Comparison of ENCODE assay signal across 8 cellular contexts in genomic region chr3:47370887-47371697, GRCh38. TPM values are rescaled to one million over a fixed set of nuclear protein-coding genes. Genes with fewer than 3 reads are reported as not detected.
DNase-seq lines count a peak whose midpoint lies in the region; ATAC-seq, FAIRE-seq and TF ChIP-seq lines count a peak whose summit lies in the region.

No MANE protein-coding gene starts in this region.

- POLR2A ChIA-PET in HEK293 (lab: Yijun Ruan, JAX): interaction anchor here (0.6 to 2.1 kb wide), 2 partner anchors 9 to 283 kb away, joined by 3 to 5 read pairs; partner anchors contain the start of gene PTPN23

- no peak for ATAC-seq in HG02610 (IDR thresholded peaks at IDR 0.05; ENCODE audit: unreplicated experiment)

- CTCF ChIA-PET in HEK293 (lab: Yijun Ruan, JAX): interaction anchor here (0.7 kb wide), 2 partner anchors 511 to 1152 kb away, joined by 3 to 4 read pairs; no protein-coding TSS in a partner anchor

- FAIRE-seq in H54 (lab: Jason Lieb, UNC): no peak

- H3K4me1 ChIP-seq in HEK293 (ENCODE audit: control insufficient read depth, insufficient read depth, low read length) (no peaks in the 10 kb centered on the region), iPS-15b (ENCODE audit: control insufficient read depth, insufficient read depth, low read length) (peaks cover 5% of the 10 kb centered on the region)

- DNase-seq in AG09309 (ENCODE audit: low read depth) (no peak), activated T-cell treated with anti-CD3 and anti-CD28 coated beads for 4 hours (peak; percentile 7), H54 (ENCODE audit: insufficient read length, low spot score) (no peak), MG63 (no peak), NCI-H2171 treated with DMSO at 0.1 percent for 48 hours (lab: John Stamatoyannopoulos, UW) (no peak)

- H3K36me3 ChIP-seq in HEK293 (ENCODE audit: control insufficient read depth in 2 of 2, insufficient read depth in 1 of 2, low read length in 2 of 2) (no peaks in the 10 kb centered on the region), iPS-15b (ENCODE audit: control insufficient read depth, insufficient read depth, low read length) (no peaks in the 10 kb centered on the region), MG63 (no peaks in the 10 kb centered on the region)

- H3K27me3 ChIP-seq in iPS-15b (ENCODE audit: control insufficient read depth, insufficient read depth, low read length) (no peaks in the 10 kb centered on the region), MG63 (no peaks in the 10 kb centered on the region)

- TF ChIP-seq CTCF in AG09309 (IDR thresholded peaks at IDR 0.05; ENCODE audit: control insufficient read depth, insufficient read depth, low read depth, low read length, missing control alignments) (peak; percentile 9), HEK293 (tag by site-specific recombination; IDR thresholded peaks at IDR 0.05) (no peak)

- peak overlapping the region; percentile 65 for H3K9ac ChIP-seq in iPS-15b (ENCODE audit: low read depth, low read length)

- H3K4me3 ChIP-seq in AG09309 (ENCODE audit: control insufficient read depth, low read depth, low read length) (no peak overlapping the region), HEK293 (ENCODE audit: low read depth, low read length) (no peak overlapping the region), iPS-15b (ENCODE audit: low read depth, low read length) (peak overlapping the region; percentile 22), MG63 (no peak overlapping the region)

- H3K27ac ChIP-seq in HEK293 (ENCODE audit: extremely low read depth, low read depth, low read length): no peak overlapping the region

- H3K9me3 ChIP-seq in HEK293 (ENCODE audit: control insufficient read depth, insufficient read depth, low read depth, low read length) (no peaks in the 10 kb centered on the region), iPS-15b (ENCODE audit: control insufficient read depth, insufficient read depth, low read length) (no peaks in the 10 kb centered on the region), MG63 (no peaks in the 10 kb centered on the region)

- TF ChIP-seq POLR2A in H54 (IDR thresholded peaks at IDR 0.05; ENCODE audit: low read depth, low read length): no peak

TF ChIP-seq in HEK293, 187 proteins besides CTCF, POLR2A, EP300 and RAD21:
- TF ChIP-seq ZNF501 (tag by site-specific recombination; IDR thresholded peaks at IDR 0.05) (no peak), ZNF626 (tag by site-specific recombination; IDR thresholded peaks at IDR 0.05) (no peak), ZNF791 (tag by site-specific recombination; IDR thresholded peaks at IDR 0.05) (no peak), INSM2 (tag by site-specific recombination; IDR thresholded peaks at IDR 0.05) (no peak), ZNF654 (tag by site-specific recombination; IDR thresholded peaks at IDR 0.05; ENCODE audit: low read depth) (peak; percentile 14; the same call in 1 of the 2 replicates), KLF9 (tag by site-specific recombination; IDR thresholded peaks at IDR 0.05; ENCODE audit: low read depth) (no peak), ZNF10 (tag by site-specific recombination; IDR thresholded peaks at IDR 0.05) (no peak), ZNF510 (tag by site-specific recombination; IDR thresholded peaks at IDR 0.05; ENCODE audit: insufficient replicate concordance) (no peak)

RNA-seq across cellular contexts. Expression of gene PTPN23, which starts 9.7 kb away (rescaled TPM):
- 3.8 and 5.4 TPM in 2 replicates for total RNA-seq in MG63 (2014; rRNA removed; shearing (Covaris generic); ENCODE audit: low replicate concordance)
